In genomic region chr7:142319970-142320369, GRCh38 we compare ENCODE assay signal across 8 cellular contexts.
A peak's percentile ranks its signal among the peaks of the same experiment; 100 is the strongest.
DNase-seq lines count a peak whose midpoint lies in the region; ATAC-seq, FAIRE-seq and TF ChIP-seq lines count a peak whose summit lies in the region.

No MANE protein-coding gene starts in this region.

- no peak overlapping the region for H3K4me2 ChIP-seq in osteoblast (ENCODE audit: insufficient read depth, low read length)

- H3K4me1 ChIP-seq in osteoblast (ENCODE audit: insufficient read depth, low read length): no peaks in the 10 kb centered on the region
- no peaks in the 10 kb centered on the region for H3K4me1 ChIP-seq in right atrium auricular region
- no peaks in the 10 kb centered on the region for H3K4me1 ChIP-seq in tibial nerve

- TF ChIP-seq POLR2A in tibial nerve (IDR thresholded peaks at IDR 0.05): no peak

- no peak for TF ChIP-seq EP300 in tibial nerve (IDR thresholded peaks at IDR 0.05)

- TF ChIP-seq CTCF in GM06990 (IDR thresholded peaks at IDR 0.05; ENCODE audit: insufficient read depth, low read length, poor library complexity, severe bottlenecking) (peak; percentile 67), osteoblast (IDR thresholded peaks at IDR 0.05; ENCODE audit: extremely low read depth, low read depth, low read length) (peak; percentile 48), right atrium auricular region (IDR thresholded peaks at IDR 0.05) (peak in 1 of 2 donors; percentile 20), tibial nerve (IDR thresholded peaks at IDR 0.05) (no peak)

- WGBS in tibial nerve, 2 donors: 37 to 44% methylated on average over 3 of the region's 3 CpGs

- no peak overlapping the region for H3K27ac ChIP-seq in osteoblast (ENCODE audit: low read depth, low read length)
- H3K27ac ChIP-seq in right atrium auricular region: no peak overlapping the region
- no peak overlapping the region for H3K27ac ChIP-seq in tibial nerve

- no peaks in the 10 kb centered on the region for H4K20me1 ChIP-seq in osteoblast (ENCODE audit: insufficient read depth, low read length)

- no peaks in the 10 kb centered on the region for H3K9me3 ChIP-seq in osteoblast (ENCODE audit: low read depth, low read length)
- H3K9me3 ChIP-seq in right atrium auricular region: no peaks in the 10 kb centered on the region
- H3K9me3 ChIP-seq in tibial nerve: no peaks in the 10 kb centered on the region

- FAIRE-seq in GM19239 (lab: Jason Lieb, UNC): no peak

- no peak overlapping the region for H2AFZ ChIP-seq in osteoblast (ENCODE audit: low read length)

- no peaks in the 10 kb centered on the region for H3K79me2 ChIP-seq in osteoblast (ENCODE audit: insufficient read depth, low read length)

- H3K27me3 ChIP-seq in GM06990 (replicated peaks; ENCODE audit: control insufficient read depth, insufficient read depth, low read length): no peaks in the 10 kb centered on the region; the same call in 1 of the 2 replicates
- H3K27me3 ChIP-seq in osteoblast (ENCODE audit: insufficient read depth, low read length): no peaks in the 10 kb centered on the region
- H3K27me3 ChIP-seq in right atrium auricular region: no peaks in the 10 kb centered on the region
- H3K27me3 ChIP-seq in tibial nerve: no peaks in the 10 kb centered on the region

- no peak for DNase-seq in GM06990 (ENCODE audit: extremely low read depth, insufficient read length)
- DNase-seq in NCI-H69 (lab: John Stamatoyannopoulos, UW): peak; percentile 50
- peak; percentile 51 for DNase-seq in activated naive CD4-positive, alpha-beta T cell treated with anti-CD3 and anti-CD28 coated beads, Interleukin-2, amount 50 U/mL, for 16 hours
- peak; percentile 58 for DNase-seq in osteoblast (ENCODE audit: insufficient read length, low spot score, missing footprints)
- no peak for DNase-seq in right atrium auricular region (ENCODE audit: low spot score)
- DNase-seq in tibial nerve (ENCODE audit: low spot score in 2 of 2): no peak
- DNase-seq in GM19239 (ENCODE audit: insufficient read length, low spot score): no peak

- no peak overlapping the region for H3K4me3 ChIP-seq in GM06990 (replicated peaks; ENCODE audit: low read depth, low read length)
- H3K4me3 ChIP-seq in osteoblast (ENCODE audit: insufficient read depth, low read length): no peak overlapping the region
- no peak overlapping the region for H3K4me3 ChIP-seq in right atrium auricular region
- no peak overlapping the region for H3K4me3 ChIP-seq in tibial nerve

- no peak for ATAC-seq in HG02610 (IDR thresholded peaks at IDR 0.05; ENCODE audit: unreplicated experiment)

- H3K36me3 ChIP-seq in GM06990 (ENCODE audit: control insufficient read depth, insufficient read depth, low read length) (no peaks in the 10 kb centered on the region), osteoblast (ENCODE audit: insufficient read depth, low read length) (no peaks in the 10 kb centered on the region), right atrium auricular region (no peaks in the 10 kb centered on the region), tibial nerve (no peaks in the 10 kb centered on the region)

Comparison
In these comparisons a context has a peak if more than half of its experiments do, and no peak if none do; other contexts are left out.
1. DNase-seq: peak in NCI-H69 (single experiment), activated naive CD4-positive, alpha-beta T cell treated with anti-CD3 and anti-CD28 coated beads, Interleukin-2, amount 50 U/mL, for 16 hours (single experiment) and osteoblast (single experiment); none in GM06990 (single experiment), right atrium auricular region (single experiment), tibial nerve (0 of 2) and GM19239 (single experiment).
2. CTCF ChIP-seq: peak in GM06990 (single experiment) and osteoblast (single experiment); none in tibial nerve (0 of 5).